In the genomic region with DNA sequence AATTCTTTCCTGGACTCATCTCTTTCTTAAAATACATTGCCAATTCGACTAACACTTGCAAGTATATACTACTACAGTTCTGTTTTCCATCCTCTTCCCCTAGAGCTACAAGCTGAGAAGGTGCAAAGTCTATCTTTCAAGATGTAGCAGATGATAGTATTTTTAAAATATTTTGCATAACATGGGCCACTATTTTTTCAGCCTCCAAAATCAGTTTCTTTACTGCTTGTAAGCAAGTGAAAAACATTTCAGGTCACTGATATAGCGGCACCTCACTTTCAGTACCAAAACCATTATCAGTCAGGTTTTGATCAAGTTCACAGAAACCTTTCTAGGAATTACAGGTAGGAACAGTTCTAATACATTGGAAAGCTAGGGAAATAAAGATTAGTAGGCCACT, we compare ENCODE assay signal across 8 cellular contexts.
"Had no signal": no experiment of that assay in that cellular context is flagged by ENCODE, and none has a peak within 500 bp of the region (broad histone marks: within the 10 kb centered on the region; RNA-seq: fewer than 3 reads in every experiment).

No MANE protein-coding gene starts in this region.

- H3K27ac ChIP-seq: HL-60, KMS-11 had no signal

- H3K27ac Mint-ChIP-seq: IgD-negative memory B cell had no signal

- H3K4me3 Mint-ChIP-seq: IgD-negative memory B cell had no signal

- H3K27me3 Mint-ChIP-seq: IgD-negative memory B cell had no signal

- H3K36me3 Mint-ChIP-seq: IgD-negative memory B cell had no signal

- ATAC-seq: HepG2, K562 had no signal

- DNase-seq: IMR-90, KBM-7, KG1 had no signal

- H3K4me1 Mint-ChIP-seq: IgD-negative memory B cell had no signal
